Comparison of ENCODE assay signal across 8 cellular contexts in genomic region chr16:57092786-57093301, GRCh38. TPM values are rescaled to one million over a fixed set of nuclear protein-coding genes. Genes with fewer than 3 reads are reported as not detected.
DNase-seq lines count a peak whose midpoint lies in the region; ATAC-seq and TF ChIP-seq lines count a peak whose summit lies in the region.

No MANE protein-coding gene starts in this region.

- no peaks in the 10 kb centered on the region for H3K9me3 Mint-ChIP-seq in endodermal cell

- peak; percentile 54 for DNase-seq in NCI-H1436 (lab: John Stamatoyannopoulos, UW)
- DNase-seq in NCI-H1436 treated with DMSO at 0.1 percent for 48 hours (lab: John Stamatoyannopoulos, UW) = no peak
- no peak for DNase-seq in IMR-90
- peak; percentile 34 to 35 for DNase-seq in activated CD4-positive, alpha-beta T cell treated with anti-CD3 and anti-CD28 coated beads, Interleukin-2, amount 50 U/mL, for 4 hours
- peak; percentile 84 for DNase-seq in endodermal cell
- peak; percentile 46 for DNase-seq in stomach
- no peak for DNase-seq in NCI-H510A (lab: John Stamatoyannopoulos, UW)

- TF ChIP-seq POLR2A in IMR-90 (IDR thresholded peaks at IDR 0.05; ENCODE audit: low read depth, low read length) (no peak), stomach (IDR thresholded peaks at IDR 0.05) (no peak)

- peaks cover 3% of the 10 kb centered on the region; the same call in 1 of the 2 replicates for H3K9me1 ChIP-seq in IMR-90 (ENCODE audit: insufficient read depth, low read length)

- H3K4me3 ChIP-seq in IMR-90 (ENCODE audit: insufficient read depth, low read depth, low read length) (peak overlapping the region; percentile 96), endodermal cell (ENCODE audit: low read length) (peak overlapping the region; percentile 83), muscle layer of colon (ENCODE audit: low read depth in 1 of 2, low read length in 2 of 2) (peak overlapping the region; percentile 41 to 69), stomach (peak overlapping the region; percentile 70 to 90 (median 79))

- peak overlapping the region; percentile 81 for H2AK9ac ChIP-seq in IMR-90 (replicated peaks; ENCODE audit: low read depth, low read length, poor library complexity)

- POLR2A ChIA-PET in IMR-90 (lab: Charles Lee; ENCODE audit: unreplicated experiment) = interaction anchor here (0.6 kb wide), 1 partner anchor 17 kb away, joined by 16 read pairs; no protein-coding TSS in a partner anchor

- peaks cover 8% of the 10 kb centered on the region for H3K4me1 Mint-ChIP-seq in endodermal cell

- H3K23ac ChIP-seq in IMR-90 (ENCODE audit: low read depth, low read length) = no peak overlapping the region; the same call in 1 of the 2 replicates

- peak; percentile 43 for TF ChIP-seq CTCF in IMR-90 (conservative IDR thresholded peaks at IDR 0.05; ENCODE audit: low read depth, low read length)
- TF ChIP-seq CTCF in endodermal cell (conservative IDR thresholded peaks at IDR 0.05) = peak; percentile 89
- TF ChIP-seq CTCF in stomach (IDR thresholded peaks at IDR 0.05) = peak in 3 of 7 experiments; percentile 41 to 57 (median 43)

- H3K4me1 ChIP-seq in IMR-90 (ENCODE audit: control insufficient read depth, insufficient read depth, low read length) = peaks cover 4% of the 10 kb centered on the region; the same call in 1 of the 2 replicates
- H3K4me1 ChIP-seq in endodermal cell (ENCODE audit: control insufficient read depth, insufficient read depth, low read length) = peaks cover 3% of the 10 kb centered on the region
- peaks cover 25% of the 10 kb centered on the region for H3K4me1 ChIP-seq in muscle layer of colon (ENCODE audit: insufficient read depth, low read length)
- peaks cover 22 to 35% (median 26%) of the 10 kb centered on the region in 4 donors for H3K4me1 ChIP-seq in stomach

- H3K56ac ChIP-seq in IMR-90 (ENCODE audit: extremely low read depth, insufficient read depth, low read length) = 0 out of 2 replicates have a peak overlapping the region, but pooled peaks have one; percentile 43

- peaks cover 13 to 30% of the 10 kb centered on the region in 2 experiments; a peak in 3 of 4 replicates for H3K79me1 ChIP-seq in IMR-90 (ENCODE audit: low read depth in 1 of 2, low read length in 2 of 2)

- H3K14ac ChIP-seq in IMR-90 (replicated peaks; ENCODE audit: low read depth, low read length) = no peak overlapping the region

- H2AK5ac ChIP-seq in IMR-90 (ENCODE audit: low read depth, low read length) = no peak overlapping the region

- no peak overlapping the region for H4K91ac ChIP-seq in IMR-90 (ENCODE audit: insufficient read depth, low read depth, low read length)

- WGBS in IMR-90 (ENCODE audit: extremely low coverage in 2 of 2, insufficient read length in 1 of 2), 2 experiments = 0% methylated on average over 24 of the region's 51 CpGs; no CpG with 5 or more reads in 1 of the 2 experiments
- 0 to 1% methylated on average over 2 to 51 of the region's 51 CpGs for WGBS in endodermal cell (ENCODE audit: insufficient coverage in 1 of 2, insufficient read length in 1 of 2), 2 experiments
- 0 to 1% (median 0%) methylated on average over 23 to 51 of the region's 51 CpGs; no CpG with 5 or more reads in 1 of the 5 donors for WGBS in stomach, 5 donors

- H2AFZ ChIP-seq in IMR-90 (replicated peaks; ENCODE audit: low read length, poor library complexity) = peak overlapping the region; percentile 96

- no peak overlapping the region for H3K18ac ChIP-seq in IMR-90 (ENCODE audit: low read depth, low read length)

- H3K27me3 Mint-ChIP-seq in endodermal cell (ENCODE audit: insufficient read depth) = peaks cover 54% of the 10 kb centered on the region

- intact Hi-C loops in IMR-90 (cut with micrococcal nuclease) = loop anchor here (2.0 kb wide), 2 partner anchors 76 to 206 kb away; no protein-coding TSS in a partner anchor
- intact Hi-C loops in stomach (cut with DNase I; ENCODE audit: low total_unique reads) = no loop called here

- H3K9me3 ChIP-seq in IMR-90 (ENCODE audit: control insufficient read depth, insufficient read depth, low read length) (no peaks in the 10 kb centered on the region), endodermal cell (ENCODE audit: control insufficient read depth, low read length) (no peaks in the 10 kb centered on the region), muscle layer of colon (ENCODE audit: low read length) (no peaks in the 10 kb centered on the region), stomach (no peaks in the 10 kb centered on the region)

- dilution Hi-C loops in IMR-90 (cut with HindIII; ENCODE audit: low sequenced_read_pairs, unreplicated experiment) = no loop called here

- H3K27me3 ChIP-seq in IMR-90 (ENCODE audit: control insufficient read depth, insufficient read depth, low read length) (peaks cover 7% of the 10 kb centered on the region; the same call in 1 of the 2 replicates), endodermal cell (ENCODE audit: control insufficient read depth, insufficient read depth, low read length, poor library complexity, severe bottlenecking) (peaks cover 14% of the 10 kb centered on the region), muscle layer of colon (ENCODE audit: control insufficient read depth in 1 of 2, insufficient read depth in 2 of 2, low read length in 2 of 2) (no peaks in the 10 kb centered on the region), stomach (peaks cover 0 to 7% (median 0%) of the 10 kb centered on the region in 3 donors)

- H3K9ac ChIP-seq in IMR-90 (ENCODE audit: low read depth, low read length) (peak overlapping the region; percentile 67), endodermal cell (ENCODE audit: extremely low read depth, low read length, poor library complexity, severe bottlenecking) (peak overlapping the region; percentile 22), muscle layer of colon (ENCODE audit: low read length) (no peak overlapping the region)

- H3K4ac ChIP-seq in IMR-90 (ENCODE audit: low read depth, low read length) = peak overlapping the region; percentile 44

- in situ Hi-C loops in IMR-90 (cut with MboI; ENCODE audit: low sequenced_read_pairs) = no loop called here

- TF ChIP-seq RAD21 in IMR-90 (IDR thresholded peaks at IDR 0.05; ENCODE audit: low read length) = no peak

- no peak overlapping the region for H2BK120ac ChIP-seq in IMR-90 (ENCODE audit: low read depth, low read length)

- no peak overlapping the region for H4K5ac ChIP-seq in IMR-90 (ENCODE audit: low read depth, low read length)

- H3K4me3 Mint-ChIP-seq in endodermal cell = peak overlapping the region; percentile 67

- peak; percentile 73 for ATAC-seq in IMR-90 (ENCODE audit: low read depth)

- peak overlapping the region; percentile 89 for H3K4me2 ChIP-seq in IMR-90 (ENCODE audit: low read depth, low read length)

- H3K27ac ChIP-seq in IMR-90 (ENCODE audit: insufficient read depth, low read length) (peak overlapping the region; percentile 52; the same call in 1 of the 2 replicates), endodermal cell (ENCODE audit: low read depth, low read length) (no peak overlapping the region), muscle layer of colon (ENCODE audit: low read depth, low read length) (peak overlapping the region; percentile 66), stomach (peak overlapping the region; percentile 12 to 87 (median 75))

- no peak overlapping the region for H2BK20ac ChIP-seq in IMR-90 (ENCODE audit: low read depth, low read length)

- H3K36me3 ChIP-seq in IMR-90 (ENCODE audit: control insufficient read depth, insufficient read depth, low read length) = no peaks in the 10 kb centered on the region
- no peaks in the 10 kb centered on the region for H3K36me3 ChIP-seq in endodermal cell (ENCODE audit: control insufficient read depth, insufficient read depth, low read length)
- no peaks in the 10 kb centered on the region for H3K36me3 ChIP-seq in muscle layer of colon (ENCODE audit: insufficient read depth, low read length)
- no peaks in the 10 kb centered on the region for H3K36me3 ChIP-seq in stomach

- no TSS peak for BruUV-seq in IMR-90 (replicated peaks; lab: Mats Ljungman, UMichigan)

- TF ChIP-seq EP300 in stomach (IDR thresholded peaks at IDR 0.05) = no peak

- no peak overlapping the region for H4K8ac ChIP-seq in IMR-90 (ENCODE audit: low read depth in 2 of 2, low read length in 2 of 2)

- no peak overlapping the region for H3K27ac Mint-ChIP-seq in endodermal cell

- H4K20me1 ChIP-seq in IMR-90 (ENCODE audit: insufficient read depth, low read length) = peaks cover 8% of the 10 kb centered on the region; the same call in 1 of the 2 replicates

- H3K36me3 Mint-ChIP-seq in endodermal cell (ENCODE audit: low read depth) = no peaks in the 10 kb centered on the region

- no peak overlapping the region for H2BK15ac ChIP-seq in IMR-90 (ENCODE audit: low read depth, low read length)

- CTCF ChIA-PET in IMR-90 (lab: Yijun Ruan, JAX) = interaction anchor here (0.6 to 2.2 kb wide), 7 partner anchors 8 to 138 kb away, joined by 3 to 6 read pairs (median 3); no protein-coding TSS in a partner anchor

- H2BK5ac ChIP-seq in IMR-90 (ENCODE audit: low read depth, low read length, poor library complexity, severe bottlenecking) = peak overlapping the region; percentile 47

TF ChIP-seq in IMR-90, 13 proteins besides CTCF, POLR2A, EP300 and RAD21 (continues in another document):
- TF ChIP-seq RCOR1 (IDR thresholded peaks at IDR 0.05; ENCODE audit: insufficient replicate concordance, low read length) = no peak
- TF ChIP-seq, protein P1, sequence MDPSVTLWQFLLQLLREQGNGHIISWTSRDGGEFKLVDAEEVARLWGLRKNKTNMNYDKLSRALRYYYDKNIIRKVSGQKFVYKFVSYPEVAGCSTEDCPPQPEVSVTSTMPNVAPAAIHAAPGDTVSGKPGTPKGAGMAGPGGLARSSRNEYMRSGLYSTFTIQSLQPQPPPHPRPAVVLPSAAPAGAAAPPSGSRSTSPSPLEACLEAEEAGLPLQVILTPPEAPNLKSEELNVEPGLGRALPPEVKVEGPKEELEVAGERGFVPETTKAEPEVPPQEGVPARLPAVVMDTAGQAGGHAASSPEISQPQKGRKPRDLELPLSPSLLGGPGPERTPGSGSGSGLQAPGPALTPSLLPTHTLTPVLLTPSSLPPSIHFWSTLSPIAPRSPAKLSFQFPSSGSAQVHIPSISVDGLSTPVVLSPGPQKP (IDR thresholded peaks at IDR 0.05; ENCODE audit: borderline replicate concordance, low read depth, low read length) = no peak
- no peak for TF ChIP-seq CHD1 (IDR thresholded peaks at IDR 0.05; ENCODE audit: low read depth, low read length)
- no peak for TF ChIP-seq MXI1 (IDR thresholded peaks at IDR 0.05; ENCODE audit: borderline replicate concordance, low read depth, low read length)

RNA-seq across cellular contexts. Expression of gene CPNE2, which starts 0.5 kb away (rescaled TPM):
- 9.2 and 15.4 TPM in 2 replicates for total RNA-seq in IMR-90 (2012; rRNA removed)
- 48.0 and 50.3 TPM in 2 replicates for polyA plus RNA-seq in IMR-90 (2012; rRNA removed)
- 23.4 and 53.6 TPM in 2 replicates for polyA plus RNA-seq in IMR-90 (2012; cell fraction: cytosol; rRNA removed)
- 22.4 and 40.8 TPM in 2 replicates for polyA plus RNA-seq in IMR-90 (2012; cell fraction: nucleus; rRNA removed; ENCODE audit: low replicate concordance)
- total RNA-seq in endodermal cell = 10 to 100 TPM; 12.3 to 16.6 TPM
- polyA plus RNA-seq in endodermal cell (2013, experiment 1 of 2) = 32.5 TPM
- polyA plus RNA-seq in endodermal cell (2013, experiment 2 of 2) = 39.2 TPM
- total RNA-seq in stomach = 10 to 100 TPM in 4 of 5 donors, 1 to 10 TPM in 1; 8.7 to 55.4 (median 27.4) TPM
- 10 to 100 TPM; 10.7 to 31.8 (median 24.8) TPM for polyA plus RNA-seq in stomach

Comparison
In these comparisons a context has a peak if more than half of its experiments do, and no peak if none do; other contexts are left out.
1. DNase-seq: peak in NCI-H1436 (single experiment), activated CD4-positive, alpha-beta T cell treated with anti-CD3 and anti-CD28 coated beads, Interleukin-2, amount 50 U/mL, for 4 hours (2 of 2), endodermal cell (single experiment) and stomach (single experiment); none in NCI-H1436 treated with DMSO at 0.1 percent for 48 hours (single experiment), IMR-90 (single experiment) and NCI-H510A (single experiment).
2. Peak in every context shown above with its lines, with median percentiles within 50 percentile points of each other: H3K4me3 ChIP-seq.